ENCODE assay signal across 16 cellular contexts in genomic region chrX:729583-730409, GRCh38.
DNase-seq lines count a peak whose midpoint lies in the region; ATAC-seq, FAIRE-seq and TF ChIP-seq lines count a peak whose summit lies in the region.
"Had no signal": no experiment of that assay in that cellular context is flagged by ENCODE, and none has a peak within 500 bp of the region (broad histone marks: within the 10 kb centered on the region; RNA-seq: fewer than 3 reads in every experiment).

No MANE protein-coding gene starts in this region.

- H3K4me3 ChIP-seq in bronchial epithelial cell (ENCODE audit: low read depth, low read length), result no peak overlapping the region
- H3K4me3 ChIP-seq in esophagus muscularis mucosa, result no peak overlapping the region
- H3K4me3 ChIP-seq in GM23338, result no peak overlapping the region
- no peak overlapping the region for H3K4me3 ChIP-seq in SJCRH30
- H3K4me3 ChIP-seq: GM12878, GM23248 had no signal

- H3K4me3 Mint-ChIP-seq in neural crest cell, result no peak overlapping the region
- H3K4me3 Mint-ChIP-seq in stimulated activated effector memory CD8-positive, alpha-beta T cell treated with anti-CD3 and anti-CD28 coated beads, Interleukin-12 subunit alpha, Interleukin-12 subunit beta, amount 100 ng/mL, for 72 hours, result no peak overlapping the region
- H3K4me3 Mint-ChIP-seq in GM23338, result no peak overlapping the region
- H3K4me3 Mint-ChIP-seq in chondrocyte (ENCODE audit: unreplicated experiment), result no peak overlapping the region
- H3K4me3 Mint-ChIP-seq: H9 had no signal

- no peaks in the 10 kb centered on the region for H4K20me1 ChIP-seq in GM23338 (replicated peaks; ENCODE audit: insufficient read depth)

- no peaks in the 10 kb centered on the region for H3K4me1 ChIP-seq in esophagus muscularis mucosa
- H3K4me1 ChIP-seq in GM23338 (ENCODE audit: insufficient read depth), result no peaks in the 10 kb centered on the region; the same call in 1 of the 2 replicates
- no peaks in the 10 kb centered on the region for H3K4me1 ChIP-seq in SJCRH30
- H3K4me1 ChIP-seq: BE2C had no signal

- H3K36me3 ChIP-seq in bronchial epithelial cell (ENCODE audit: control insufficient read depth, insufficient read depth, low read length) (no peaks in the 10 kb centered on the region), esophagus muscularis mucosa (no peaks in the 10 kb centered on the region), GM23338 (ENCODE audit: insufficient read depth) (no peaks in the 10 kb centered on the region), SJCRH30 (no peaks in the 10 kb centered on the region)
- H3K36me3 ChIP-seq: BE2C had no signal

- FAIRE-seq in bronchial epithelial cell (lab: Jason Lieb, UNC), result peak; percentile 28
- FAIRE-seq: GM12878, GM18507 had no signal

- no peaks in the 10 kb centered on the region for H3K27me3 ChIP-seq in bronchial epithelial cell (ENCODE audit: control insufficient read depth, insufficient read depth, low read length)
- H3K27me3 ChIP-seq in esophagus muscularis mucosa, result no peaks in the 10 kb centered on the region
- no peaks in the 10 kb centered on the region for H3K27me3 ChIP-seq in GM23338 (ENCODE audit: insufficient read depth)
- no peaks in the 10 kb centered on the region for H3K27me3 ChIP-seq in SJCRH30
- H3K27me3 ChIP-seq: BE2C had no signal

- peak overlapping the region; percentile 57 for H3K27ac Mint-ChIP-seq in neural crest cell (ENCODE audit: unreplicated experiment)
- no peak overlapping the region for H3K27ac Mint-ChIP-seq in stimulated activated effector memory CD8-positive, alpha-beta T cell treated with anti-CD3 and anti-CD28 coated beads, Interleukin-12 subunit alpha, Interleukin-12 subunit beta, amount 100 ng/mL, for 72 hours
- H3K27ac Mint-ChIP-seq in GM23338, result no peak overlapping the region
- H3K27ac Mint-ChIP-seq in chondrocyte (ENCODE audit: unreplicated experiment), result no peak overlapping the region
- H3K27ac Mint-ChIP-seq: CD4-positive, alpha-beta memory T cell; H9 had no signal

- H3K27ac ChIP-seq in esophagus muscularis mucosa (replicated peaks in 1 of 4) (no peak overlapping the region), GM23338 (ENCODE audit: low read depth) (no peak overlapping the region), SJCRH30 (no peak overlapping the region)
- H3K27ac ChIP-seq: C4-2B, GM23248 had no signal

- WGBS in esophagus muscularis mucosa, result 62% methylated on average over 17 of the region's 21 CpGs

- intact Hi-C loops in esophagus muscularis mucosa (cut with DNase I), result no loop called here

- DNase-seq in bronchial epithelial cell (ENCODE audit: low read depth) (no peak), esophagus muscularis mucosa (ENCODE audit: extremely low spot score) (peak; percentile 78), neural crest cell (ENCODE audit: low read depth, low spot score) (no peak), GM23338 (ENCODE audit: low spot score) (no peak), chondrocyte (ENCODE audit: low spot score) (no peak), SJCRH30 (no peak)
- DNase-seq in stimulated activated effector memory CD8-positive, alpha-beta T cell treated with anti-CD3 and anti-CD28 coated beads, Interleukin-12 subunit alpha, Interleukin-12 subunit beta, amount 100 ng/mL, for 72 hours (ENCODE audit: low spot score in 2 of 2), result no peak
- DNase-seq: BE2C; CD4-positive, alpha-beta memory T cell; DMS79; GM23248; H9 had no signal

- TF ChIP-seq CTCF in bronchial epithelial cell (IDR thresholded peaks at IDR 0.05; ENCODE audit: insufficient read depth, low read length, severe bottlenecking) (no peak), esophagus muscularis mucosa (IDR thresholded peaks at IDR 0.05) (no peak), neural crest cell (conservative IDR thresholded peaks at IDR 0.05) (no peak), GM23338 (conservative IDR thresholded peaks at IDR 0.05; ENCODE audit: low read depth in 2 of 2) (no peak), chondrocyte (IDR thresholded peaks at IDR 0.05) (no peak)

- peak; percentile 11 for ATAC-seq in stimulated activated effector memory CD8-positive, alpha-beta T cell treated with anti-CD3 and anti-CD28 coated beads, Interleukin-12 subunit alpha, Interleukin-12 subunit beta, amount 100 ng/mL, for 72 hours
- ATAC-seq in GM23338 (no peak), HG02840 (IDR thresholded peaks at IDR 0.05; ENCODE audit: low FRiP score, unreplicated experiment) (no peak)
- ATAC-seq: GM12878 had no signal

- H3K79me2 ChIP-seq in GM23338 (replicated peaks; ENCODE audit: insufficient read depth), result no peaks in the 10 kb centered on the region

- H3K9me2 ChIP-seq in GM23338 (ENCODE audit: insufficient read depth), result no peaks in the 10 kb centered on the region

- H3K4me1 Mint-ChIP-seq in neural crest cell, result peaks cover 9% of the 10 kb centered on the region
- H3K4me1 Mint-ChIP-seq in stimulated activated effector memory CD8-positive, alpha-beta T cell treated with anti-CD3 and anti-CD28 coated beads, Interleukin-12 subunit alpha, Interleukin-12 subunit beta, amount 100 ng/mL, for 72 hours, result no peaks in the 10 kb centered on the region
- peaks cover 2% of the 10 kb centered on the region; the same call in 1 of the 3 replicates for H3K4me1 Mint-ChIP-seq in GM23338
- H3K4me1 Mint-ChIP-seq in chondrocyte (ENCODE audit: low read depth), result no peaks in the 10 kb centered on the region
- H3K4me1 Mint-ChIP-seq: CD4-positive, alpha-beta memory T cell had no signal

- H3K27me3 Mint-ChIP-seq in neural crest cell (ENCODE audit: low read depth) (peaks cover 27% of the 10 kb centered on the region), GM23338 (ENCODE audit: insufficient read depth, low read depth, poor library complexity) (peaks cover 3% of the 10 kb centered on the region), chondrocyte (ENCODE audit: low read depth) (peaks cover 12% of the 10 kb centered on the region)
- H3K27me3 Mint-ChIP-seq: CD4-positive, alpha-beta memory T cell had no signal

- H3K36me3 Mint-ChIP-seq in neural crest cell (ENCODE audit: low read depth), result no peaks in the 10 kb centered on the region
- peaks cover 7% of the 10 kb centered on the region for H3K36me3 Mint-ChIP-seq in stimulated activated effector memory CD8-positive, alpha-beta T cell treated with anti-CD3 and anti-CD28 coated beads, Interleukin-12 subunit alpha, Interleukin-12 subunit beta, amount 100 ng/mL, for 72 hours
- peaks cover 26% of the 10 kb centered on the region for H3K36me3 Mint-ChIP-seq in GM23338 (ENCODE audit: low read depth)
- no peaks in the 10 kb centered on the region for H3K36me3 Mint-ChIP-seq in chondrocyte (ENCODE audit: low read depth)
- H3K36me3 Mint-ChIP-seq: CD4-positive, alpha-beta memory T cell had no signal

- no peak overlapping the region for H2AFZ ChIP-seq in GM23338
- H2AFZ ChIP-seq: GM23248 had no signal

- no peak overlapping the region for H3K4me2 ChIP-seq in GM23338

- no peak for TF ChIP-seq EP300 in esophagus muscularis mucosa (IDR thresholded peaks at IDR 0.05)

- H3K9me3 Mint-ChIP-seq in neural crest cell, result peaks cover 4% of the 10 kb centered on the region
- H3K9me3 Mint-ChIP-seq in stimulated activated effector memory CD8-positive, alpha-beta T cell treated with anti-CD3 and anti-CD28 coated beads, Interleukin-12 subunit alpha, Interleukin-12 subunit beta, amount 100 ng/mL, for 72 hours, result peaks cover 5% of the 10 kb centered on the region
- peaks cover 73% of the 10 kb centered on the region for H3K9me3 Mint-ChIP-seq in GM23338
- peaks cover 4% of the 10 kb centered on the region for H3K9me3 Mint-ChIP-seq in chondrocyte (ENCODE audit: low read depth)

- H3K9me3 ChIP-seq in esophagus muscularis mucosa, result no peaks in the 10 kb centered on the region
- no peaks in the 10 kb centered on the region for H3K9me3 ChIP-seq in SJCRH30 (replicated peaks)
- H3K9me3 ChIP-seq: BE2C had no signal

- TF ChIP-seq POLR2A in esophagus muscularis mucosa (IDR thresholded peaks at IDR 0.05; ENCODE audit: low read depth), result no peak

- H3F3A ChIP-seq in GM23338 (replicated peaks; ENCODE audit: low read depth), result no peaks in the 10 kb centered on the region

TF ChIP-seq in GM23338, 12 proteins besides CTCF, POLR2A, EP300 and RAD21 (continues in another document):
- no peak for TF ChIP-seq CREB1 (CRISPR knock-in tag; IDR thresholded peaks at IDR 0.05; ENCODE audit: low read depth)
- no peak for TF ChIP-seq POLR2AphosphoS5 (IDR thresholded peaks at IDR 0.05; ENCODE audit: low read depth)
- no peak for TF ChIP-seq ZNF331 (CRISPR knock-in tag; IDR thresholded peaks at IDR 0.05; ENCODE audit: low read depth)
- TF ChIP-seq STAT1 (IDR thresholded peaks at IDR 0.05; ENCODE audit: unreplicated experiment), result no peak
- no peak for TF ChIP-seq ZNF114 (CRISPR knock-in tag; IDR thresholded peaks at IDR 0.05)
- TF ChIP-seq NANOG (IDR thresholded peaks at IDR 0.05; ENCODE audit: borderline replicate concordance), result no peak
- TF ChIP-seq EZH2 (IDR thresholded peaks at IDR 0.05; ENCODE audit: low read depth, unreplicated experiment), result no peak
- no peak for TF ChIP-seq REST (IDR thresholded peaks at IDR 0.05; ENCODE audit: unreplicated experiment)
